In the genomic region with DNA sequence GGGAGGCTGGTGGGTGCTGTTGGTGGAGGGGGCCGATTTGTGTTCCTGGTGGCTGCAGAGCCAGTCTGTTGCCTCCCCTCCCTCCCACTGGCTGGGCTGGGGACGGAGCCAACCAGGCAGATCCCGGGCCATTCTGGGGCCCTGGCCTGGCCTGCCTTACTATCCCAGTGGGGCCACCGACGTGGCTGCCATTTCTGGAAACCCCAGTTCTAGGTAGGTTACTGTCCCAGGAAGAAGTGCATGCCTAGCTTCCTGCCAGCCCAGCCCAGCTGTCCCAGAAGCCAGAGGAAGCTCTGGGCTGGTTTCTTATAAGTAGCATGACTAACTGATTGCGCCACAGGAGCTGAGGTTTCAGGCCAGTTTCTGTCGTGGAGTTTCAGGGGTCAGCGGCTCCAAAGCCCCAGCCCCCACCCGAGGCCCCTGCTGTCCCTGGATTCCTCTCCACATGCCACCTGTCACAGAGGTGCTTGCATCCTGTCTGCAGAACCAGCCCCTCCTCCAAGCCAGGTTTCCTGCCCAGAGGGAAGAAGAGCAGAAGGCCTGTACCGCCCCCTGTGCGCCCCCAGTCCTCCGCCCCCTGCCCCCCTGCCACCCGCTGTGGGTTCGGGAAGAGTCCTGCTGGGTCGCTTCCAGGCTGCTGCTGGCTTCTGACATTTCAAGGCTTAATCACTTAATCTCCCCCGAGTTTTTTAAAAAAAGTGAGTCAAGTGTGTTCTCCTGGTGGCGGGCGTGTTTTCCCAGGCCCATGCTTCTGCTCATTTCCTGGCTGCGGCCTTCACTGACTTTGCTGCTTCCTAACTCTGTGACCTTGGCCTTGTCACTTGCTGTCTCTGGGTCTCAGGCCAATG, we compare ENCODE assay signal across 8 cellular contexts. TPM values are rescaled to one million over a fixed set of nuclear protein-coding genes. Genes with fewer than 3 reads are reported as not detected.
A peak's percentile ranks its signal among the peaks of the same experiment; 100 is the strongest.
DNase-seq lines count a peak whose midpoint lies in the region; ATAC-seq and TF ChIP-seq lines count a peak whose summit lies in the region.

No MANE protein-coding gene starts in this region.

- H3K9ac ChIP-seq in GM23248 (peak overlapping the region; percentile 81), adipocyte (ENCODE audit: low read length) (peak overlapping the region; percentile 50)

- peaks cover 42% of the 10 kb centered on the region for H3F3A ChIP-seq in GM23248 (ENCODE audit: insufficient read depth)

- no peaks in the 10 kb centered on the region for H4K20me1 ChIP-seq in GM23248 (ENCODE audit: insufficient read depth)

- H3K4me3 ChIP-seq in A673 (ENCODE audit: low read depth, low read length, poor library complexity, severe bottlenecking) (no peak overlapping the region), GM23248 (peak overlapping the region; percentile 24; the same call in 1 of the 2 replicates), adipocyte (ENCODE audit: low read length) (peak overlapping the region; percentile 48), left ventricle myocardium inferior (peak overlapping the region; percentile 29), psoas muscle (peak overlapping the region; percentile 18)

- peak overlapping the region; percentile 87 for H3K27ac ChIP-seq in A673 (ENCODE audit: low read depth, low read length, poor library complexity, severe bottlenecking)
- peak overlapping the region; percentile 99 for H3K27ac ChIP-seq in GM23248
- H3K27ac ChIP-seq in left ventricle myocardium inferior (replicated peaks), result peak overlapping the region; percentile 91
- H3K27ac ChIP-seq in psoas muscle, result peak overlapping the region; percentile 84

- H3K36me3 ChIP-seq in A673 (ENCODE audit: insufficient read depth, low read length, poor library complexity, severe bottlenecking) (no peaks in the 10 kb centered on the region), GM23248 (ENCODE audit: low read depth) (no peaks in the 10 kb centered on the region), adipocyte (ENCODE audit: control insufficient read depth, insufficient read depth, low read length, severe bottlenecking) (no peaks in the 10 kb centered on the region), left ventricle myocardium inferior (no peaks in the 10 kb centered on the region), psoas muscle (ENCODE audit: insufficient read depth in 1 of 2, low read depth in 1 of 2) (no peaks in the 10 kb centered on the region)

- WGBS in GM23248 (ENCODE audit: low coverage in 1 of 2, low lambda C conversion rate in 2 of 2, missing lambda C conversion rate in 2 of 2), 2 experiments, result 3 to 6% methylated on average over 16 to 19 of the region's 19 CpGs
- 11 to 22% (median 12%) methylated on average over 15 to 19 of the region's 19 CpGs for WGBS in psoas muscle, 3 donors

- 0 out of 2 replicates have a peak overlapping the region, but pooled peaks have one; percentile 26 for H2AFZ ChIP-seq in GM23248

- DNase-seq in A673 (ENCODE audit: low spot score), result peak; percentile 98
- peak; percentile 99 for DNase-seq in GM23248
- peak; percentile 49 for DNase-seq in OCI-M1 (lab: John Stamatoyannopoulos, UW)
- DNase-seq in adipocyte (ENCODE audit: low read depth), result peak; percentile 96
- peak; percentile 78 for DNase-seq in left ventricle myocardium inferior
- peak; percentile 85 to 87 for DNase-seq in psoas muscle

- peak; percentile 76 to 84 (median 80) for ATAC-seq in psoas muscle
- ATAC-seq in HG02852 (IDR thresholded peaks at IDR 0.05; ENCODE audit: unreplicated experiment), result no peak
- ATAC-seq in HG03159 (IDR thresholded peaks at IDR 0.05; ENCODE audit: unreplicated experiment), result no peak

- CTCF ChIA-PET in A673 (lab: Charles Lee), result no interaction called here

- peaks cover 33% of the 10 kb centered on the region for H3K4me1 ChIP-seq in A673 (ENCODE audit: insufficient read depth, low read length, poor library complexity, severe bottlenecking)
- H3K4me1 ChIP-seq in GM23248 (ENCODE audit: insufficient read depth), result peaks cover 29% of the 10 kb centered on the region
- H3K4me1 ChIP-seq in adipocyte (ENCODE audit: control insufficient read depth, insufficient read depth, low read length), result peaks cover 37% of the 10 kb centered on the region
- H3K4me1 ChIP-seq in left ventricle myocardium inferior, result peaks cover 56% of the 10 kb centered on the region
- H3K4me1 ChIP-seq in psoas muscle, result peaks cover 10% of the 10 kb centered on the region

- H3K9me3 ChIP-seq in A673 (ENCODE audit: low read depth, low read length, poor library complexity, severe bottlenecking) (no peaks in the 10 kb centered on the region), GM23248 (ENCODE audit: low read depth) (no peaks in the 10 kb centered on the region), adipocyte (ENCODE audit: control insufficient read depth, low read length) (no peaks in the 10 kb centered on the region), left ventricle myocardium inferior (replicated peaks) (no peaks in the 10 kb centered on the region), psoas muscle (no peaks in the 10 kb centered on the region)

- TF ChIP-seq CTCF in A673 (conservative IDR thresholded peaks at IDR 0.05; ENCODE audit: low read depth, low read length) (no peak), left ventricle myocardium inferior (IDR thresholded peaks at IDR 0.05; ENCODE audit: borderline replicate concordance) (no peak), psoas muscle (IDR thresholded peaks at IDR 0.05) (no peak)

- intact Hi-C loops in A673 (cut with micrococcal nuclease; ENCODE audit: unreplicated experiment), result no loop called here
- intact Hi-C loops in left ventricle myocardium inferior (cut with micrococcal nuclease), result no loop called here
- intact Hi-C loops in psoas muscle (cut with DNase I), result no loop called here

- in situ Hi-C loops in GM23248 (cut with MboI), result no loop called here

- BruUV-seq in A673 (replicated peaks; lab: Mats Ljungman, UMichigan), result no TSS peak

- no peaks in the 10 kb centered on the region for H3K9me2 ChIP-seq in GM23248 (ENCODE audit: insufficient read depth)

- no peaks in the 10 kb centered on the region for H3K27me3 ChIP-seq in A673 (replicated peaks; ENCODE audit: insufficient read depth, low read depth, low read length, poor library complexity)
- H3K27me3 ChIP-seq in GM23248 (replicated peaks; ENCODE audit: insufficient read depth), result no peaks in the 10 kb centered on the region
- no peaks in the 10 kb centered on the region for H3K27me3 ChIP-seq in adipocyte (replicated peaks; ENCODE audit: control insufficient read depth, insufficient read depth, low read length)
- peaks cover 16% of the 10 kb centered on the region for H3K27me3 ChIP-seq in left ventricle myocardium inferior (ENCODE audit: low read depth)
- H3K27me3 ChIP-seq in psoas muscle (ENCODE audit: insufficient read depth in 3 of 3, low read length in 2 of 3), result peaks cover 0 to 5% (median 0%) of the 10 kb centered on the region in 3 donors

- H3K4me2 ChIP-seq in GM23248 (ENCODE audit: unreplicated experiment), result peak overlapping the region; percentile 74

- POLR2A ChIA-PET in A673 (lab: Charles Lee; ENCODE audit: low non-redundant PET), result interaction anchor here (0.6 kb wide), 1 partner anchor 225 kb away, joined by 3 read pairs; no protein-coding TSS in a partner anchor

- peaks cover 79% of the 10 kb centered on the region for H3K79me2 ChIP-seq in GM23248 (ENCODE audit: insufficient read depth)

RNA-seq across cellular contexts. Expression of gene IL4R, which starts 13.2 kb away (rescaled TPM):
- 22.9 and 27.4 TPM in 2 replicates for total RNA-seq in A673 (2021)
- 17.7 and 18.5 TPM in 2 replicates for total RNA-seq in GM23248 (2014; rRNA removed; shearing (Covaris generic))
- 11.3 and 11.7 TPM in 2 replicates for polyA plus RNA-seq in GM23248 (2016; fragmentation: Nextera tagmentation; extraction: Ambion mirVana)
- total RNA-seq in left ventricle myocardium inferior, result 12.0 TPM
- 1 to 10 TPM; 5.8 to 9.6 (median 8.1) TPM for total RNA-seq in psoas muscle
- polyA plus RNA-seq in psoas muscle, result 1 to 10 TPM; 2.1 to 6.5 (median 4.5) TPM

RNA-seq across cellular contexts. Expression of gene NSMCE1, which starts 58.4 kb away (rescaled TPM):
- 45.7 and 53.0 TPM in 2 replicates for total RNA-seq in A673 (2021)
- 45.3 and 69.3 TPM in 2 replicates for total RNA-seq in GM23248 (2014; rRNA removed; shearing (Covaris generic))
- 99.3 and 107 TPM in 2 replicates for polyA plus RNA-seq in GM23248 (2016; fragmentation: Nextera tagmentation; extraction: Ambion mirVana)
- 38.6 TPM for total RNA-seq in left ventricle myocardium inferior
- total RNA-seq in psoas muscle, result 10 to 100 TPM; 18.9 to 51.8 (median 28.8) TPM
- polyA plus RNA-seq in psoas muscle, result 10 to 100 TPM; 26.0 to 31.7 (median 28.4) TPM

Comparison
In these comparisons a context has a peak if more than half of its experiments do, and no peak if none do; other contexts are left out.
1. DNase-seq: peak in every context shown above with its lines; median percentile 99 in GM23248; 98 in A673; 96 in adipocyte; 86 in psoas muscle; 78 in left ventricle myocardium inferior; 49 in OCI-M1.
2. ATAC-seq: peak in psoas muscle (4 of 4); none in HG02852 (single experiment) and HG03159 (single experiment).
3. Peak in every context shown above with its lines, with median percentiles within 50 percentile points of each other: H3K27ac ChIP-seq.